10 cellular contexts compared by ENCODE assay signal in genomic region chr20:6708010-6708409, GRCh38. TPM values are rescaled to one million over a fixed set of nuclear protein-coding genes. Genes with fewer than 3 reads are reported as not detected.
DNase-seq lines count a peak whose midpoint lies in the region; ATAC-seq and TF ChIP-seq lines count a peak whose summit lies in the region.
"Had no signal": no experiment of that assay in that cellular context is flagged by ENCODE, and none has a peak within 500 bp of the region (broad histone marks: within the 10 kb centered on the region; RNA-seq: fewer than 3 reads in every experiment).

No MANE protein-coding gene starts in this region.

- DNase-seq in cardiac fibroblast (ENCODE audit: low read depth in 2 of 2) = peak; percentile 61 to 88
- peak; percentile 90 for DNase-seq in kidney tubule cell (ENCODE audit: low spot score)
- DNase-seq in stromal cell of bone marrow (ENCODE audit: low read depth) = peak; percentile 29
- no peak for DNase-seq in effector CD4-positive, alpha-beta T cell
- DNase-seq in T-cell = no peak
- DNase-seq in hippocampal formation (lab: John Stamatoyannopoulos, UW) = no peak
- DNase-seq: immature natural killer cell, T1000 had no signal

- 79% methylated on average over 1 of the region's 1 CpG for WGBS in HUES64

- no peak overlapping the region for H3K4me3 Mint-ChIP-seq in T-cell
- H3K4me3 Mint-ChIP-seq: immature natural killer cell had no signal

- H3K36me3 ChIP-seq in HUES64 (ENCODE audit: insufficient read depth, low read length) = no peaks in the 10 kb centered on the region

- CTCF ChIA-PET in T-cell (lab: Charles Lee) = no interaction called here

- H3K4me3 ChIP-seq in HUES64 (ENCODE audit: low read length) = no peak overlapping the region
- H3K4me3 ChIP-seq in cardiac fibroblast (replicated peaks in 1 of 2; ENCODE audit: low read depth in 2 of 2, low read length in 2 of 2) = no peak overlapping the region

- POLR2A ChIA-PET in T-cell (lab: Charles Lee) = no interaction called here

- H3K4me1 ChIP-seq in HUES64 (ENCODE audit: insufficient read depth, low read length) = no peaks in the 10 kb centered on the region

- H3K4me1 Mint-ChIP-seq in T-cell = no peaks in the 10 kb centered on the region

- H3K9ac ChIP-seq in HUES64 (ENCODE audit: low read depth, low read length) = no peak overlapping the region

- peak overlapping the region; percentile 53; the same call in 1 of the 2 replicates for H3K27ac ChIP-seq in HUES64 (ENCODE audit: low read depth, low read length)

- no peaks in the 10 kb centered on the region for H3K27me3 Mint-ChIP-seq in T-cell

- TF ChIP-seq CTCF in cardiac fibroblast (IDR thresholded peaks at IDR 0.05; ENCODE audit: low read depth, low read length) = no peak

- no peaks in the 10 kb centered on the region for H3K36me3 Mint-ChIP-seq in T-cell
- H3K36me3 Mint-ChIP-seq: immature natural killer cell had no signal

- H3K9me3 ChIP-seq in HUES64 (ENCODE audit: insufficient read depth, low read depth, low read length) = no peaks in the 10 kb centered on the region

- ATAC-seq in HG02938 (IDR thresholded peaks at IDR 0.05; ENCODE audit: unreplicated experiment) = no peak
- ATAC-seq in T-cell (replicated peaks in 1 of 4) = no peak

- no peaks in the 10 kb centered on the region for H3K27me3 ChIP-seq in HUES64 (ENCODE audit: insufficient read depth, low read length)

- H3K9me3 Mint-ChIP-seq in T-cell = peaks cover 0 to 9% (median 4%) of the 10 kb centered on the region in 3 donors

- no peak overlapping the region for H3K27ac Mint-ChIP-seq in T-cell
- H3K27ac Mint-ChIP-seq: immature natural killer cell had no signal

RNA-seq across cellular contexts. Expression of gene BMP2, which starts 59.5 kb away (rescaled TPM):
- 6.9 TPM for polyA plus RNA-seq in HUES64 (2013, experiment 1 of 2)
- polyA plus RNA-seq in HUES64 (2013, experiment 2 of 2) = 6.7 TPM
- under 1 TPM in 1 of 5 donors, not detected in 4; 0.13 TPM for total RNA-seq in T-cell

Comparison
In these comparisons a context has a peak if more than half of its experiments do, and no peak if none do; other contexts are left out.
1. DNase-seq: peak in cardiac fibroblast (2 of 2), kidney tubule cell (single experiment) and stromal cell of bone marrow (single experiment); none in effector CD4-positive, alpha-beta T cell (single experiment), T-cell (0 of 34) and hippocampal formation (0 of 2).